In genomic region chr12:81329088-81329487, GRCh38 we compare ENCODE assay signal across 8 cellular contexts.
A peak's percentile ranks its signal among the peaks of the same experiment; 100 is the strongest.
DNase-seq lines count a peak whose midpoint lies in the region; ATAC-seq and TF ChIP-seq lines count a peak whose summit lies in the region.

No MANE protein-coding gene starts in this region.

- peaks cover 3% of the 10 kb centered on the region for H3K27me3 Mint-ChIP-seq in Caco-2 (ENCODE audit: insufficient read depth, unreplicated experiment)
- H3K27me3 Mint-ChIP-seq in stimulated activated naive B cell treated with anti-CD40 and anti-IgM and Interleukin-4, amounts not matched to agents 10 μg/mL and 1 μg/mL and 100 μg/mL, for 72 hours = no peaks in the 10 kb centered on the region
- no peaks in the 10 kb centered on the region for H3K27me3 Mint-ChIP-seq in natural killer cell (ENCODE audit: low read depth in 2 of 2)

- H3K27me3 ChIP-seq in Caco-2 (replicated peaks; ENCODE audit: control insufficient read depth, insufficient read depth, low read length) = no peaks in the 10 kb centered on the region

- no peak overlapping the region for H3K4me3 ChIP-seq in Caco-2 (ENCODE audit: low read depth, low read length)

- H3K9me3 ChIP-seq in Caco-2 = no peaks in the 10 kb centered on the region

- H3K4me1 ChIP-seq in Caco-2 = no peaks in the 10 kb centered on the region

- peak; percentile 45 to 59 for TF ChIP-seq CTCF in Caco-2 (IDR thresholded peaks at IDR 0.05; ENCODE audit: insufficient read depth in 1 of 2, low read depth in 1 of 2, low read length in 1 of 2, severe bottlenecking in 1 of 2, unreplicated experiment in 1 of 2)
- TF ChIP-seq CTCF in natural killer cell (IDR thresholded peaks at IDR 0.05) = no peak

- H3K36me3 Mint-ChIP-seq in Caco-2 (ENCODE audit: insufficient read depth, unreplicated experiment) (no peaks in the 10 kb centered on the region), natural killer cell (no peaks in the 10 kb centered on the region)
- no peaks in the 10 kb centered on the region for H3K36me3 Mint-ChIP-seq in stimulated activated naive B cell treated with anti-CD40 and anti-IgM and Interleukin-4, amounts not matched to agents 10 μg/mL and 1 μg/mL and 100 μg/mL, for 72 hours

- intact Hi-C loops in Caco-2 (cut with micrococcal nuclease; ENCODE audit: unreplicated experiment) = loop anchor here (2.0 kb wide), 1 partner anchor 60 kb away; no protein-coding TSS in a partner anchor
- intact Hi-C loops in natural killer cell (cut with micrococcal nuclease) = no loop called here

- H3K27ac Mint-ChIP-seq in Caco-2 (ENCODE audit: unreplicated experiment) (no peak overlapping the region), natural killer cell (no peak overlapping the region)
- H3K27ac Mint-ChIP-seq in stimulated activated naive B cell treated with anti-CD40 and anti-IgM and Interleukin-4, amounts not matched to agents 10 μg/mL and 1 μg/mL and 100 μg/mL, for 72 hours = no peak overlapping the region

- H3K4me3 Mint-ChIP-seq in Caco-2 (ENCODE audit: unreplicated experiment) (no peak overlapping the region), natural killer cell (no peak overlapping the region)
- no peak overlapping the region for H3K4me3 Mint-ChIP-seq in stimulated activated naive B cell treated with anti-CD40 and anti-IgM and Interleukin-4, amounts not matched to agents 10 μg/mL and 1 μg/mL and 100 μg/mL, for 72 hours

- CTCF ChIA-PET in Caco-2 (lab: Charles Lee) = no interaction called here

- H3K9me3 Mint-ChIP-seq in Caco-2 (ENCODE audit: unreplicated experiment) (no peaks in the 10 kb centered on the region), natural killer cell (peaks cover 7 to 8% of the 10 kb centered on the region in 2 donors)
- no peaks in the 10 kb centered on the region for H3K9me3 Mint-ChIP-seq in stimulated activated naive B cell treated with anti-CD40 and anti-IgM and Interleukin-4, amounts not matched to agents 10 μg/mL and 1 μg/mL and 100 μg/mL, for 72 hours

- H3K4me1 Mint-ChIP-seq in Caco-2 (ENCODE audit: low read depth, unreplicated experiment) (no peaks in the 10 kb centered on the region), natural killer cell (no peaks in the 10 kb centered on the region)
- H3K4me1 Mint-ChIP-seq in stimulated activated naive B cell treated with anti-CD40 and anti-IgM and Interleukin-4, amounts not matched to agents 10 μg/mL and 1 μg/mL and 100 μg/mL, for 72 hours = no peaks in the 10 kb centered on the region

- DNase-seq in Caco-2 (peak in 1 of 2 experiments; percentile 40), HuH-7.5 (ENCODE audit: low spot score) (peak; percentile 3), ecto neural progenitor cell (ENCODE audit: low spot score) (peak; percentile 48), NCI-H2107 treated with DMSO at 0.1 percent for 48 hours (lab: John Stamatoyannopoulos, UW; ENCODE audit: unreplicated experiment) (no peak), natural killer cell (no peak), NCI-H2227 treated with DMSO at 0.1 percent for 48 hours (lab: John Stamatoyannopoulos, UW) (no peak)
- no peak for DNase-seq in stimulated activated naive B cell treated with anti-CD40 and anti-IgM and Interleukin-4, amounts not matched to agents 10 μg/mL and 1 μg/mL and 100 μg/mL, for 72 hours

- POLR2A ChIA-PET in Caco-2 (lab: Charles Lee) = no interaction called here

- H3K36me3 ChIP-seq in Caco-2 (ENCODE audit: control insufficient read depth, insufficient read depth, low read length) = no peaks in the 10 kb centered on the region

- BruUV-seq in Caco-2 (replicated peaks; lab: Mats Ljungman, UMichigan) = no TSS peak

- peak; percentile 92 for ATAC-seq in GM21360 (IDR thresholded peaks at IDR 0.05; ENCODE audit: unreplicated experiment)
- no peak for ATAC-seq in stimulated activated naive B cell treated with anti-CD40 and anti-IgM and Interleukin-4, amounts not matched to agents 10 μg/mL and 1 μg/mL and 100 μg/mL, for 72 hours (replicated peaks)
- ATAC-seq in natural killer cell = no peak

Comparison
In these comparisons a context has a peak if more than half of its experiments do, and no peak if none do; other contexts are left out.
1. DNase-seq: peak in HuH-7.5 (single experiment) and ecto neural progenitor cell (single experiment); none in stimulated activated naive B cell treated with anti-CD40 and anti-IgM and Interleukin-4, amounts not matched to agents 10 μg/mL and 1 μg/mL and 100 μg/mL, for 72 hours (single experiment), NCI-H2107 treated with DMSO at 0.1 percent for 48 hours (single experiment), natural killer cell (single experiment) and NCI-H2227 treated with DMSO at 0.1 percent for 48 hours (single experiment).